8 cellular contexts compared by ENCODE assay signal in the genomic region with DNA sequence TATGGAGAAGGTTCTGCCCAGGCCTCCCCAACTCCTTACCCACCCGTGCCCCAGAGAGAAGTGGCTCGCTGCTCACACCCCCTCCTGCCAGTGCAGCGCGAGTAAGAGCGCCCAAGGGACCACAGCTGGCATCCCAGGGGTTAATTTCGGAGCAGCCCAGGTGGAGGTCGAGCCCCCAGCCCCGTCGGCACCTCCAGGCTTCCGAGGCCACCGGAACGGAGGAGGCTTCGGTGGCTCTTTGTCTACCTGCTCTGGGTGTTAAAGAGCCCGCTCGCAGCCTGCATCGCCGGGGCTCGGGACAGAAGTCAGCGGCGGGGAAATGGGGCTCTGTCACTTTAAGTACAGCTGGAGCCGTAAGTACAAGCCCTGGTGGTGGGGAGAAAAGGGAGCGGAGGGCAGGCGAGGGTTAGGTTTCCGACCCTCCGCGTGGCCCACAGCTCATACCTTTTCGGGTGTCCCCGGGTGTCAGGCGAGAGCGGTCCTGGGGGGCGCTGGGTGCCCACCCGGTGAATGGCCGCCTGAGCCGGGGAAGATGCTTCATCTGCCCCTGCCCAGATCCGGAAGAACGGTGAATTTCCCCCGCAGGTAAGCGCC.
DNase-seq lines count a peak whose midpoint lies in the region; ATAC-seq and TF ChIP-seq lines count a peak whose summit lies in the region.

No MANE protein-coding gene starts in this region.

- H4K20me1 ChIP-seq in H9 (ENCODE audit: control insufficient read depth, insufficient read depth, insufficient read length), result no peaks in the 10 kb centered on the region

- H2AFZ ChIP-seq in H9 (ENCODE audit: low read length), result no peak overlapping the region

- no peak overlapping the region for H4K5ac ChIP-seq in H9 (ENCODE audit: insufficient read length, low read depth, low read length)

- H4K91ac ChIP-seq in H9 (ENCODE audit: insufficient read length, low read depth, low read length), result no peak overlapping the region

- H3K14ac ChIP-seq in H9 (ENCODE audit: insufficient read depth, low read length), result peak overlapping the region; percentile 89

- H2AK5ac ChIP-seq in H9 (ENCODE audit: insufficient read length, low read length), result no peak overlapping the region

- peaks cover 13% of the 10 kb centered on the region for H3K27me3 Mint-ChIP-seq in H9 (ENCODE audit: low read depth)

- no peak; the same call in 2 of the 3 replicates for TF ChIP-seq CTCF in H9 (conservative IDR thresholded peaks at IDR 0.05)
- TF ChIP-seq CTCF in omental fat pad (IDR thresholded peaks at IDR 0.05), result no peak

- peaks cover 67 to 82% of the 10 kb centered on the region in 2 experiments for H3K4me1 Mint-ChIP-seq in H9

- H3K36me3 Mint-ChIP-seq in H9 (ENCODE audit: insufficient read depth in 1 of 3, low read depth in 3 of 3), result no peaks in the 10 kb centered on the region; a peak in 3 of 7 replicates

- H2BK120ac ChIP-seq in H9 (ENCODE audit: low read depth, low read length, poor library complexity, severe bottlenecking), result no peak overlapping the region

- H3K4me2 ChIP-seq in H9 (ENCODE audit: insufficient read depth, insufficient read length, low read length), result peak overlapping the region; percentile 87

- peak overlapping the region; percentile 80 for H3K18ac ChIP-seq in H9 (ENCODE audit: insufficient read length, low read depth, low read length)

- no peaks in the 10 kb centered on the region for H3K79me1 ChIP-seq in H9 (ENCODE audit: insufficient read depth, low read depth, low read length, poor library complexity, severe bottlenecking)

- H3K23ac ChIP-seq in H9 (ENCODE audit: insufficient read length, low read depth, low read length), result no peak overlapping the region

- H4K8ac ChIP-seq in H9 (replicated peaks; ENCODE audit: insufficient read length, low read depth, low read length), result no peak overlapping the region

- H2BK15ac ChIP-seq in H9 (ENCODE audit: low read depth, low read length), result no peak overlapping the region

- no peak overlapping the region for H3K27ac ChIP-seq in H9 (ENCODE audit: insufficient read length, low read depth, low read length)
- H3K27ac ChIP-seq in temporal lobe (ENCODE audit: low read depth, low read length), result peak overlapping the region; percentile 94

- ATAC-seq in omental fat pad (ENCODE audit: low FRiP score), result peak; percentile 63
- no peak for ATAC-seq in HG03280 (IDR thresholded peaks at IDR 0.05; ENCODE audit: unreplicated experiment)
- no peak for ATAC-seq in GM21360 (IDR thresholded peaks at IDR 0.05; ENCODE audit: unreplicated experiment)

- H3K4me1 ChIP-seq in H9 (ENCODE audit: insufficient read depth, low read length) (peaks cover 34% of the 10 kb centered on the region), NT2/D1 (ENCODE audit: insufficient read depth, insufficient read length) (peaks cover 39% of the 10 kb centered on the region)

- H3K23me2 ChIP-seq in H9 (ENCODE audit: insufficient read length, low read depth, low read length, poor library complexity, severe bottlenecking), result peaks cover 21% of the 10 kb centered on the region

- H3K9ac ChIP-seq in H9 (ENCODE audit: extremely low read depth, insufficient read length, low read length), result peak overlapping the region; percentile 12
- peak overlapping the region; percentile 90 for H3K9ac ChIP-seq in NT2/D1 (ENCODE audit: insufficient read length, low read depth)

- H3T11ph ChIP-seq in H9 (ENCODE audit: low read length), result no peak overlapping the region

- no peak overlapping the region for H3K4ac ChIP-seq in H9 (ENCODE audit: low read depth, low read length)

- DNase-seq in H9 (peak; percentile 74), NT2/D1 (ENCODE audit: low read depth, low spot score) (peak; percentile 84), activated gamma-delta T cell treated with Interleukin-2 at 50 U/mL for 16 hours (peak; percentile 44), globus pallidus (ENCODE audit: low spot score) (peak; percentile 77), omental fat pad (ENCODE audit: low spot score) (no peak)

- H3K36me3 ChIP-seq in NT2/D1 (ENCODE audit: insufficient read depth, insufficient read length, low read length), result peaks cover 4% of the 10 kb centered on the region

- no peaks in the 10 kb centered on the region for H3K9me3 Mint-ChIP-seq in H9

- no CpG with 5 or more reads among the region's 38 CpGs for WGBS in H9 (ENCODE audit: extremely low coverage, insufficient read length, low lambda C conversion rate)

- H3K79me2 ChIP-seq in H9 (ENCODE audit: insufficient read depth, low read length), result no peaks in the 10 kb centered on the region; the same call in 1 of the 2 replicates

- no peak overlapping the region for H2BK20ac ChIP-seq in H9 (ENCODE audit: low read depth, low read length, poor library complexity, severe bottlenecking)

- H3K4me3 ChIP-seq in NT2/D1 (ENCODE audit: insufficient read length, low read depth), result peak overlapping the region; percentile 84

- peak overlapping the region; percentile 91 to 95 for H3K4me3 Mint-ChIP-seq in H9

- H2BK12ac ChIP-seq in H9 (ENCODE audit: insufficient read length, low read depth, low read length), result no peak overlapping the region

- no peak overlapping the region for H3K56ac ChIP-seq in H9 (ENCODE audit: insufficient read length, low read depth, low read length)

- peak overlapping the region; percentile 53 to 77 (median 57); a peak in 4 of 7 replicates for H3K27ac Mint-ChIP-seq in H9

- H3K9me3 ChIP-seq in H9 (ENCODE audit: control insufficient read depth, low read depth, low read length) (no peaks in the 10 kb centered on the region), NT2/D1 (ENCODE audit: insufficient read depth, low read length) (no peaks in the 10 kb centered on the region)

- no peak overlapping the region for H2BK5ac ChIP-seq in H9 (ENCODE audit: insufficient read length, low read length)

- H3K27me3 ChIP-seq in H9 (ENCODE audit: insufficient read depth, low read length) (no peaks in the 10 kb centered on the region; the same call in 1 of the 2 replicates), NT2/D1 (ENCODE audit: insufficient read depth, insufficient read length) (no peaks in the 10 kb centered on the region)
